In genomic region chr16:30524575-30525571, GRCh38 we compare ENCODE assay signal across 13 cellular contexts. TPM values are rescaled to one million over a fixed set of nuclear protein-coding genes. Genes with fewer than 3 reads are reported as not detected.
DNase-seq lines count a peak whose midpoint lies in the region; ATAC-seq, FAIRE-seq and TF ChIP-seq lines count a peak whose summit lies in the region.
"Had no signal": no experiment of that assay in that cellular context is flagged by ENCODE, and none has a peak within 500 bp of the region (broad histone marks: within the 10 kb centered on the region; RNA-seq: fewer than 3 reads in every experiment).

No MANE protein-coding gene starts in this region.

- H3K4me1 Mint-ChIP-seq in Caco-2 (ENCODE audit: low read depth, unreplicated experiment) (peaks cover 14% of the 10 kb centered on the region), natural killer cell (peaks cover 14 to 29% of the 10 kb centered on the region in 2 donors)

- no peaks in the 10 kb centered on the region for H3K9me3 Mint-ChIP-seq in Caco-2 (ENCODE audit: unreplicated experiment)
- H3K9me3 Mint-ChIP-seq in activated naive CD4-positive, alpha-beta T cell treated with anti-CD3 and anti-CD28 coated beads, Interleukin-2, amount 50 U/mL, for 72 hours = no peaks in the 10 kb centered on the region
- no peaks in the 10 kb centered on the region for H3K9me3 Mint-ChIP-seq in natural killer cell

- H3K9me3 ChIP-seq in BLaER1 (no peaks in the 10 kb centered on the region), Caco-2 (no peaks in the 10 kb centered on the region)

- DNase-seq in Caco-2 (no peak), natural killer cell (no peak), H4 (ENCODE audit: low spot score) (no peak), HTR-8/SVneo (ENCODE audit: insufficient read length, low spot score) (no peak)
- DNase-seq in activated naive CD4-positive, alpha-beta T cell treated with anti-CD3 and anti-CD28 coated beads, Interleukin-2, amount 50 U/mL, for 72 hours (ENCODE audit: low spot score in 2 of 2) = no peak
- DNase-seq: activated effector memory CD4-positive, alpha-beta T cell treated with Interleukin-2 at 50 U/mL for 16 hours; cerebellar nuclear complex; NCI-H1092; NK-92 treated with Interleukin-12 subunit alpha and Interleukin-12 subunit beta, amount 100 ng/mL, for 24 hours had no signal

- H3K36me3 ChIP-seq in BLaER1 = peaks cover 13% of the 10 kb centered on the region
- no peaks in the 10 kb centered on the region; the same call in 1 of the 2 replicates for H3K36me3 ChIP-seq in Caco-2 (ENCODE audit: control insufficient read depth, insufficient read depth, low read length)

- H3K27ac Mint-ChIP-seq in Caco-2 (ENCODE audit: unreplicated experiment) = no peak overlapping the region
- H3K27ac Mint-ChIP-seq in activated naive CD4-positive, alpha-beta T cell treated with anti-CD3 and anti-CD28 coated beads, Interleukin-2, amount 50 U/mL, for 72 hours = peak overlapping the region; percentile 4 to 50
- peak overlapping the region in 1 of 2 donors; percentile 14 for H3K27ac Mint-ChIP-seq in natural killer cell

- peak overlapping the region; percentile 86 for H3K4me2 ChIP-seq in BLaER1

- ATAC-seq in activated naive CD4-positive, alpha-beta T cell treated with anti-CD3 and anti-CD28 coated beads, Interleukin-2, amount 50 U/mL, for 72 hours = no peak
- ATAC-seq in natural killer cell = no peak
- ATAC-seq in GM21825 (IDR thresholded peaks at IDR 0.05; ENCODE audit: unreplicated experiment) = no peak
- no peak for ATAC-seq in GM18505 (IDR thresholded peaks at IDR 0.05; ENCODE audit: unreplicated experiment)

- FAIRE-seq in HTR-8/SVneo (lab: Jason Lieb, UNC) = no peak
- FAIRE-seq: keratinocyte had no signal

- H3K27me3 Mint-ChIP-seq in Caco-2 (ENCODE audit: insufficient read depth, unreplicated experiment) = no peaks in the 10 kb centered on the region
- H3K27me3 Mint-ChIP-seq in natural killer cell (ENCODE audit: low read depth in 2 of 2) = no peaks in the 10 kb centered on the region

- no TSS peak for BruUV-seq in Caco-2 (replicated peaks; lab: Mats Ljungman, UMichigan)

- no peak for TF ChIP-seq CTCF in Caco-2 (IDR thresholded peaks at IDR 0.05; ENCODE audit: insufficient read depth in 1 of 2, low read depth in 1 of 2, low read length in 1 of 2, severe bottlenecking in 1 of 2, unreplicated experiment in 1 of 2)
- no peak for TF ChIP-seq CTCF in natural killer cell (IDR thresholded peaks at IDR 0.05)

- H3K27me3 ChIP-seq in BLaER1 (no peaks in the 10 kb centered on the region), Caco-2 (replicated peaks; ENCODE audit: control insufficient read depth, insufficient read depth, low read length) (no peaks in the 10 kb centered on the region)

- POLR2A ChIA-PET in Caco-2 (lab: Charles Lee) = interaction anchor here (0.6 to 0.7 kb wide), 3 partner anchors 33 to 239 kb away, joined by 4 to 5 read pairs (median 4); no protein-coding TSS in a partner anchor

- TF ChIP-seq POLR2A in GM18505 (IDR thresholded peaks at IDR 0.05; ENCODE audit: borderline replicate concordance, extremely low read depth, insufficient read depth, insufficient read length) = no peak

- H3K4me1 ChIP-seq in BLaER1 (peaks cover 54% of the 10 kb centered on the region), Caco-2 (peaks cover 30% of the 10 kb centered on the region)

- CTCF ChIA-PET in Caco-2 (lab: Charles Lee) = interaction anchor here (0.8 to 1.6 kb wide), 2 partner anchors 95 to 107 kb away, joined by 3 to 6 read pairs; partner anchors contain the start of gene DCTPP1

- no peak overlapping the region for H3K27ac ChIP-seq in BLaER1

- H4K20me1 ChIP-seq in BLaER1 = peaks cover 17% of the 10 kb centered on the region

- H3K4me3 ChIP-seq in BLaER1 (no peak overlapping the region), Caco-2 (ENCODE audit: low read depth, low read length) (no peak overlapping the region)

- intact Hi-C loops in Caco-2 (cut with micrococcal nuclease; ENCODE audit: unreplicated experiment) (loop anchor here (5.0 to 10.0 kb wide), 2 partner anchors 130 to 172 kb away; partner anchors contain the start of genes FBRS, PRR14 and SRCAP), natural killer cell (cut with micrococcal nuclease) (no loop called here)

- peak overlapping the region; percentile 90; the same call in 1 of the 2 replicates for H3K9ac ChIP-seq in BLaER1

- peak overlapping the region; percentile 41 for H3K4me3 Mint-ChIP-seq in Caco-2 (ENCODE audit: unreplicated experiment)
- H3K4me3 Mint-ChIP-seq in natural killer cell = peak overlapping the region; percentile 40

- peaks cover 23% of the 10 kb centered on the region for H3K36me3 Mint-ChIP-seq in Caco-2 (ENCODE audit: insufficient read depth, unreplicated experiment)
- peaks cover 0 to 16% of the 10 kb centered on the region in 2 donors for H3K36me3 Mint-ChIP-seq in activated naive CD4-positive, alpha-beta T cell treated with anti-CD3 and anti-CD28 coated beads, Interleukin-2, amount 50 U/mL, for 72 hours
- peaks cover 8% of the 10 kb centered on the region for H3K36me3 Mint-ChIP-seq in natural killer cell

RNA-seq across cellular contexts. Expression of gene ZNF768, which starts 1.5 kb away (rescaled TPM):
- total RNA-seq in Caco-2 (2022) = 30.3 and 30.6 TPM in 2 replicates
- 1 to 10 TPM; 2.3 to 9.3 TPM for total RNA-seq in activated naive CD4-positive, alpha-beta T cell treated with anti-CD3 and anti-CD28 coated beads, Interleukin-2, amount 50 U/mL, for 72 hours
- 1 to 10 TPM; 3.3 to 7.2 (median 5.6) TPM for total RNA-seq in natural killer cell
- 22.7 and 29.2 TPM in 2 replicates for total RNA-seq in H4 (2014; rRNA removed; shearing (Covaris generic))

RNA-seq across cellular contexts. Expression of gene ZNF747, which starts 9.8 kb away (rescaled TPM):
- total RNA-seq in Caco-2 (2022) (6.9 and 8.1 TPM in 2 replicates), natural killer cell (1 to 10 TPM; 5.0 to 8.6 (median 6.3) TPM)
- total RNA-seq in activated naive CD4-positive, alpha-beta T cell treated with anti-CD3 and anti-CD28 coated beads, Interleukin-2, amount 50 U/mL, for 72 hours = 1 to 10 TPM; 4.5 to 8.2 TPM
- total RNA-seq in H4 (2014; rRNA removed; shearing (Covaris generic)) = 1.5 and 2.6 TPM in 2 replicates

RNA-seq across cellular contexts. Expression of gene ZNF764, which starts 33.3 kb away (rescaled TPM):
- total RNA-seq in Caco-2 (2022) (8.5 and 10.9 TPM in 2 replicates), natural killer cell (10 to 100 TPM in 2 of 3 donors, 1 to 10 TPM in 1; 9.6 to 13.0 (median 11.7) TPM)
- total RNA-seq in activated naive CD4-positive, alpha-beta T cell treated with anti-CD3 and anti-CD28 coated beads, Interleukin-2, amount 50 U/mL, for 72 hours = 10 to 100 TPM; 11.1 to 11.6 TPM
- total RNA-seq in H4 (2014; rRNA removed; shearing (Covaris generic)) = 3.2 and 5.2 TPM in 2 replicates

RNA-seq across cellular contexts. Expression of gene ZNF688, which starts 46.6 kb away (rescaled TPM):
- total RNA-seq in Caco-2 (2022) (6.2 and 10.0 TPM in 2 replicates), natural killer cell (10 to 100 TPM; 10.1 to 16.9 (median 16.5) TPM)
- total RNA-seq in activated naive CD4-positive, alpha-beta T cell treated with anti-CD3 and anti-CD28 coated beads, Interleukin-2, amount 50 U/mL, for 72 hours = 1 to 10 TPM; 7.2 TPM
- total RNA-seq in H4 (2014; rRNA removed; shearing (Covaris generic)) = 3.1 and 6.0 TPM in 2 replicates

RNA-seq across cellular contexts. Expression of gene ITGAL, which starts 52.3 kb away (rescaled TPM):
- total RNA-seq in Caco-2 (2022) = 0.57 TPM in 1 of 2 replicates, not detected in the other
- 100 to 1,000 TPM; 297 to 390 TPM for total RNA-seq in activated naive CD4-positive, alpha-beta T cell treated with anti-CD3 and anti-CD28 coated beads, Interleukin-2, amount 50 U/mL, for 72 hours
- total RNA-seq in natural killer cell = 1,000 to 10,000 TPM; 1,131 to 1,260 (median 1,176) TPM
- not detected in 2 replicates for total RNA-seq in H4 (2014; rRNA removed; shearing (Covaris generic))
